In genomic region chr10:3852147-3852904, GRCh38 we compare ENCODE assay signal across 8 cellular contexts.
DNase-seq lines count a peak whose midpoint lies in the region; ATAC-seq lines count a peak whose summit lies in the region.

No MANE protein-coding gene starts in this region.

- H3K27ac ChIP-seq in caudate nucleus (ENCODE audit: low read depth, low read length), result peak overlapping the region; percentile 29

- peak; percentile 87 for ATAC-seq in GM21423 (IDR thresholded peaks at IDR 0.05; ENCODE audit: unreplicated experiment)

- DNase-seq in DMS53 (lab: John Stamatoyannopoulos, UW) (peak; percentile 99), HS-5 (ENCODE audit: low read depth) (peak; percentile 92), T-helper 2 cell (peak in 4 of 5 experiments; percentile 44 to 88 (median 56)), caudate nucleus (lab: John Stamatoyannopoulos, UW) (peak in 7 of 61 donors; percentile 3 to 23 (median 11)), left kidney (ENCODE audit: low read depth, low spot score) (peak; percentile 86), NCI-H446 (lab: John Stamatoyannopoulos, UW) (no peak)
- DNase-seq in stimulated activated CD4-positive, alpha-beta T cell treated with anti-CD3 and anti-CD28 coated beads, TNF-alpha, amount 100 ng/mL, for 24 hours (ENCODE audit: low read depth in 3 of 3), result peak; percentile 44 to 59 (median 53)

Comparison
In these comparisons a context has a peak if more than half of its experiments do, and no peak if none do; other contexts are left out.
1. DNase-seq: peak in DMS53 (single experiment), HS-5 (single experiment), T-helper 2 cell (4 of 5), left kidney (single experiment) and stimulated activated CD4-positive, alpha-beta T cell treated with anti-CD3 and anti-CD28 coated beads, TNF-alpha, amount 100 ng/mL, for 24 hours (3 of 3); none in NCI-H446 (0 of 2).